Comparison of ENCODE assay signal across 9 cellular contexts in genomic region chr9:20625003-20625349, GRCh38. TPM values are rescaled to one million over a fixed set of nuclear protein-coding genes. Genes with fewer than 3 reads are reported as not detected.
A peak's percentile ranks its signal among the peaks of the same experiment; 100 is the strongest.
DNase-seq lines count a peak whose midpoint lies in the region; ATAC-seq and TF ChIP-seq lines count a peak whose summit lies in the region.
"Had no signal": no experiment of that assay in that cellular context is flagged by ENCODE, and none has a peak within 500 bp of the region (broad histone marks: within the 10 kb centered on the region; RNA-seq: fewer than 3 reads in every experiment).

No MANE protein-coding gene starts in this region.

- WGBS in spleen, 5 donors = 63 to 69% (median 66%) methylated on average over 2 of the region's 2 CpGs

- H3K27ac ChIP-seq in spleen = no peak overlapping the region
- H3K27ac ChIP-seq: pancreas had no signal

- ATAC-seq in T-helper 17 cell = no peak
- no peak for ATAC-seq in HG02642 (IDR thresholded peaks at IDR 0.05; ENCODE audit: poor library complexity, unreplicated experiment)

- H3K4me3 Mint-ChIP-seq in activated CD4-positive, alpha-beta T cell treated with anti-CD3 and anti-CD28 coated beads, Interleukin-2, amount 10 ng/mL, durations not matched to agents 7 days and 5 days = peak overlapping the region; percentile 89
- H3K4me3 Mint-ChIP-seq in T-helper 17 cell = peak overlapping the region; percentile 99

- H3K36me3 ChIP-seq in spleen = no peaks in the 10 kb centered on the region
- H3K36me3 ChIP-seq: pancreas had no signal

- H3K9me3 ChIP-seq in T-helper 17 cell (ENCODE audit: control insufficient read depth, low read length, poor library complexity, severe bottlenecking) (no peaks in the 10 kb centered on the region), spleen (no peaks in the 10 kb centered on the region)
- H3K9me3 ChIP-seq: pancreas had no signal

- intact Hi-C loops in spleen (cut with DNase I; ENCODE audit: low total_unique reads) = loop anchor here (10.0 kb wide), 1 partner anchor 260 kb away; no protein-coding TSS in a partner anchor

- no peak overlapping the region for H3K27ac Mint-ChIP-seq in activated CD4-positive, alpha-beta T cell treated with anti-CD3 and anti-CD28 coated beads, Interleukin-2, amount 10 ng/mL, durations not matched to agents 7 days and 5 days
- H3K27ac Mint-ChIP-seq in T-helper 17 cell = peak overlapping the region; percentile 97

- H3K27me3 ChIP-seq in spleen (replicated peaks in 1 of 7) = peaks cover 0 to 15% (median 0%) of the 10 kb centered on the region in 7 donors
- H3K27me3 ChIP-seq: pancreas had no signal

- H3K4me1 ChIP-seq in spleen = peaks cover 11 to 43% (median 21%) of the 10 kb centered on the region in 6 donors

- H3K36me3 Mint-ChIP-seq in activated CD4-positive, alpha-beta T cell treated with anti-CD3 and anti-CD28 coated beads, Interleukin-2, amount 10 ng/mL, durations not matched to agents 7 days and 5 days (ENCODE audit: low read depth) = peaks cover 11% of the 10 kb centered on the region
- H3K36me3 Mint-ChIP-seq in T-helper 17 cell (ENCODE audit: low read depth) = no peaks in the 10 kb centered on the region

- TF ChIP-seq CTCF in fibroblast of pulmonary artery (IDR thresholded peaks at IDR 0.05; ENCODE audit: low read length, missing control alignments) (no peak), spleen (IDR thresholded peaks at IDR 0.05 in 8 of 11, conservative IDR thresholded peaks at IDR 0.05 in 3 of 11) (no peak)

- no peak for TF ChIP-seq POLR2A in spleen (IDR thresholded peaks at IDR 0.05)

- peaks cover 3% of the 10 kb centered on the region for H3K27me3 Mint-ChIP-seq in activated CD4-positive, alpha-beta T cell treated with anti-CD3 and anti-CD28 coated beads, Interleukin-2, amount 10 ng/mL, durations not matched to agents 7 days and 5 days
- H3K27me3 Mint-ChIP-seq in T-helper 17 cell = no peaks in the 10 kb centered on the region

- DNase-seq in activated CD4-positive, alpha-beta T cell treated with anti-CD3 and anti-CD28 coated beads, Interleukin-2, amount 10 ng/mL, durations not matched to agents 7 days and 5 days = no peak
- DNase-seq in activated CD4-positive, alpha-beta T cell treated with anti-CD3 and anti-CD28 coated beads for 4 hours = no peak
- DNase-seq in T-helper 17 cell = no peak
- no peak for DNase-seq in fibroblast of pulmonary artery (ENCODE audit: low read depth)
- no peak for DNase-seq in spleen
- no peak for DNase-seq in AG20443 (ENCODE audit: low spot score)
- DNase-seq in NOMO-1 (lab: John Stamatoyannopoulos, UW; ENCODE audit: unreplicated experiment in 2 of 2) = no peak

- H3K4me1 Mint-ChIP-seq in activated CD4-positive, alpha-beta T cell treated with anti-CD3 and anti-CD28 coated beads, Interleukin-2, amount 10 ng/mL, durations not matched to agents 7 days and 5 days = peaks cover 22% of the 10 kb centered on the region
- H3K4me1 Mint-ChIP-seq in T-helper 17 cell = peaks cover 30% of the 10 kb centered on the region

- no peaks in the 10 kb centered on the region for H3K9me3 Mint-ChIP-seq in activated CD4-positive, alpha-beta T cell treated with anti-CD3 and anti-CD28 coated beads, Interleukin-2, amount 10 ng/mL, durations not matched to agents 7 days and 5 days

- POLR2A ChIA-PET in activated CD4-positive, alpha-beta T cell treated with anti-CD3 and anti-CD28 coated beads, Interleukin-2, amount 10 ng/mL, durations not matched to agents 7 days and 5 days (lab: Charles Lee) = no interaction called here

- CTCF ChIA-PET in activated CD4-positive, alpha-beta T cell treated with anti-CD3 and anti-CD28 coated beads, Interleukin-2, amount 10 ng/mL, durations not matched to agents 7 days and 5 days (lab: Charles Lee) = interaction anchor here (0.9 to 2.0 kb wide), 14 partner anchors 10 to 486 kb away, joined by 3 to 14 read pairs (median 4); partner anchors contain the start of gene FOCAD

- H3K4me3 ChIP-seq in fibroblast of pulmonary artery (replicated peaks; ENCODE audit: low read depth, low read length) = peak overlapping the region; percentile 66
- H3K4me3 ChIP-seq in spleen = peak overlapping the region in 6 of 8 donors; percentile 29 to 92 (median 90)

RNA-seq across cellular contexts. Expression of gene MLLT3, which starts 2.7 kb away (rescaled TPM):
- total RNA-seq in activated CD4-positive, alpha-beta T cell treated with anti-CD3 and anti-CD28 coated beads, Interleukin-2, amount 10 ng/mL, durations not matched to agents 7 days and 5 days = 10 to 100 TPM; 70.2 to 74.7 TPM
- total RNA-seq in T-helper 17 cell = 10 to 100 TPM; 37.2 to 47.1 TPM
- 10 to 100 TPM in 6 of 7 donors, 1 to 10 TPM in 1; 9.3 to 15.2 (median 12.4) TPM for total RNA-seq in spleen
- 1 to 10 TPM; 2.8 to 4.8 (median 3.4) TPM for polyA plus RNA-seq in spleen

RNA-seq across cellular contexts. Expression of gene FOCAD, which starts 59.1 kb away (rescaled TPM):
- 10 to 100 TPM; 31.4 to 32.1 TPM for total RNA-seq in activated CD4-positive, alpha-beta T cell treated with anti-CD3 and anti-CD28 coated beads, Interleukin-2, amount 10 ng/mL, durations not matched to agents 7 days and 5 days
- total RNA-seq in T-helper 17 cell (10 to 100 TPM; 16.2 to 18.2 TPM), spleen (10 to 100 TPM; 10.8 to 33.2 (median 23.7) TPM)
- polyA plus RNA-seq in spleen = 1 to 10 TPM; 3.0 to 3.7 (median 3.0) TPM
